In genomic region chr15:66655511-66655910, GRCh38 we compare ENCODE assay signal across 10 cellular contexts. TPM values are rescaled to one million over a fixed set of nuclear protein-coding genes. Genes with fewer than 3 reads are reported as not detected.
DNase-seq lines count a peak whose midpoint lies in the region; ATAC-seq and TF ChIP-seq lines count a peak whose summit lies in the region.
"Had no signal": no experiment of that assay in that cellular context is flagged by ENCODE, and none has a peak within 500 bp of the region (broad histone marks: within the 10 kb centered on the region; RNA-seq: fewer than 3 reads in every experiment).

No MANE protein-coding gene starts in this region.

- H2AFZ ChIP-seq in PC-3 (ENCODE audit: low read length) (no peak overlapping the region), parathyroid adenoma (no peak overlapping the region)

- no peaks in the 10 kb centered on the region for H3K36me3 Mint-ChIP-seq in CD8-positive, alpha-beta memory T cell

- peak overlapping the region; percentile 47 for H3K27ac ChIP-seq in CD8-positive, alpha-beta memory T cell (ENCODE audit: low read depth, low read length)
- H3K27ac ChIP-seq in PC-3 (ENCODE audit: low read length) (0 out of 2 replicates have a peak overlapping the region, but pooled peaks have one; percentile 19), heart right ventricle (peak overlapping the region in 8 of 10 donors; percentile 27 to 83 (median 76)), parathyroid adenoma (peak overlapping the region; percentile 4)

- peaks cover 15 to 50% of the 10 kb centered on the region in 2 donors for H3K27me3 Mint-ChIP-seq in CD8-positive, alpha-beta memory T cell

- no peaks in the 10 kb centered on the region for H3K9me3 ChIP-seq in CD8-positive, alpha-beta memory T cell (ENCODE audit: low read length)
- H3K9me3 ChIP-seq in PC-3 (ENCODE audit: low read length) (no peaks in the 10 kb centered on the region), heart right ventricle (no peaks in the 10 kb centered on the region), parathyroid adenoma (ENCODE audit: control insufficient read depth, low read length) (no peaks in the 10 kb centered on the region)

- peak overlapping the region in 5 of 7 donors; percentile 5 to 63 (median 33) for H3K4me3 Mint-ChIP-seq in CD8-positive, alpha-beta memory T cell

- H3K9ac ChIP-seq in PC-3 (ENCODE audit: low read length) = no peak overlapping the region
- H3K9ac ChIP-seq in parathyroid adenoma = no peak overlapping the region

- H3K27ac Mint-ChIP-seq in CD8-positive, alpha-beta memory T cell = no peak overlapping the region

- CTCF ChIA-PET in CD8-positive, alpha-beta memory T cell (lab: Charles Lee) = interaction anchor here (0.7 to 1.2 kb wide), 3 partner anchors 30 to 196 kb away, joined by 3 to 4 read pairs (median 3); no protein-coding TSS in a partner anchor
- CTCF ChIA-PET in PC-3 (lab: Charles Lee) = no interaction called here

- no peaks in the 10 kb centered on the region for H3K9me2 ChIP-seq in PC-3 (replicated peaks; ENCODE audit: low read length)

- H4K20me1 ChIP-seq in PC-3 (ENCODE audit: low read length) = no peaks in the 10 kb centered on the region

- H3K27me3 ChIP-seq in CD8-positive, alpha-beta memory T cell (ENCODE audit: insufficient read depth, low read length, poor library complexity, severe bottlenecking) = no peaks in the 10 kb centered on the region
- H3K27me3 ChIP-seq in PC-3 (ENCODE audit: low read length) (no peaks in the 10 kb centered on the region), heart right ventricle (peaks cover 0 to 6% (median 0%) of the 10 kb centered on the region in 7 donors), parathyroid adenoma (ENCODE audit: control insufficient read depth, insufficient read depth, low read length) (no peaks in the 10 kb centered on the region)

- H3K9me3 Mint-ChIP-seq in CD8-positive, alpha-beta memory T cell = no peaks in the 10 kb centered on the region

- no peak overlapping the region for H3K4me3 ChIP-seq in CD8-positive, alpha-beta memory T cell (ENCODE audit: low read length)
- H3K4me3 ChIP-seq in PC-3 (ENCODE audit: low read length) = no peak overlapping the region
- H3K4me3 ChIP-seq in heart right ventricle = peak overlapping the region in 4 of 10 donors; percentile 31 to 49 (median 42)
- H3K4me3 ChIP-seq in parathyroid adenoma (ENCODE audit: low read depth, low read length) = no peak overlapping the region

- POLR2A ChIA-PET in CD8-positive, alpha-beta memory T cell (lab: Charles Lee) = interaction anchor here (0.7 kb wide), 1 partner anchor 1157 kb away, joined by 3 read pairs; no protein-coding TSS in a partner anchor
- POLR2A ChIA-PET in PC-3 (lab: Charles Lee; ENCODE audit: unreplicated experiment) = no interaction called here

- TF ChIP-seq CTCF in PC-3 (conservative IDR thresholded peaks at IDR 0.05; ENCODE audit: low read depth, low read length) (no peak), heart right ventricle (IDR thresholded peaks at IDR 0.05) (no peak), parathyroid adenoma (IDR thresholded peaks at IDR 0.05) (no peak)

- no peaks in the 10 kb centered on the region for H3K79me2 ChIP-seq in PC-3 (ENCODE audit: low read length)
- no peaks in the 10 kb centered on the region for H3K79me2 ChIP-seq in parathyroid adenoma

- BruUV-seq in PC-3 (replicated peaks; lab: Mats Ljungman, UMichigan) = no TSS peak

- intact Hi-C loops in PC-3 (cut with micrococcal nuclease) = no loop called here
- intact Hi-C loops in heart right ventricle (cut with DNase I) = loop anchor here in 1 of 10 donors (5.0 kb wide), 1 partner anchor 42 kb away; no protein-coding TSS in a partner anchor

- peaks cover 0 to 11% (median 7%) of the 10 kb centered on the region in 3 donors for H3K4me1 Mint-ChIP-seq in CD8-positive, alpha-beta memory T cell

- no peaks in the 10 kb centered on the region for H3K36me3 ChIP-seq in CD8-positive, alpha-beta memory T cell (ENCODE audit: insufficient read depth, low read length)
- H3K36me3 ChIP-seq in PC-3 (ENCODE audit: low read depth, low read length) (no peaks in the 10 kb centered on the region), heart right ventricle (no peaks in the 10 kb centered on the region), parathyroid adenoma (ENCODE audit: control insufficient read depth, insufficient read depth, low read length) (no peaks in the 10 kb centered on the region)

- peak overlapping the region; percentile 39; the same call in 1 of the 2 replicates for H3K4me2 ChIP-seq in PC-3 (ENCODE audit: low read length)
- H3K4me2 ChIP-seq in parathyroid adenoma (ENCODE audit: low read length) = no peak overlapping the region

- DNase-seq in CD8-positive, alpha-beta memory T cell = no peak
- no peak for DNase-seq in PC-3
- DNase-seq in heart right ventricle = no peak
- DNase-seq: central memory CD4-positive, alpha-beta T cell; NCI-H1092 treated with DMSO at 0.1 percent for 48 hours; NCI-H446 treated with DMSO at 0.1 percent for 48 hours had no signal

- 78 to 82% methylated on average over 14 of the region's 14 CpGs for WGBS in heart right ventricle, 2 donors

- peaks cover 4% of the 10 kb centered on the region for H3K4me1 ChIP-seq in CD8-positive, alpha-beta memory T cell (ENCODE audit: insufficient read depth, low read length)
- H3K4me1 ChIP-seq in PC-3 (ENCODE audit: insufficient read depth, low read length) (peaks cover 10% of the 10 kb centered on the region), heart right ventricle (peaks cover 4 to 60% (median 26%) of the 10 kb centered on the region in 9 donors), parathyroid adenoma (no peaks in the 10 kb centered on the region)

- no peaks in the 10 kb centered on the region for H3F3A ChIP-seq in PC-3 (ENCODE audit: low read length, unreplicated experiment)

- peak; percentile 28 for ATAC-seq in PC-3
- no peak for ATAC-seq in heart right ventricle
- ATAC-seq in HG02642 (IDR thresholded peaks at IDR 0.05; ENCODE audit: poor library complexity, unreplicated experiment) = no peak
- no peak for ATAC-seq in HG02588 (IDR thresholded peaks at IDR 0.05; ENCODE audit: unreplicated experiment)
- no peak for ATAC-seq in HG03442 (IDR thresholded peaks at IDR 0.05; ENCODE audit: unreplicated experiment)

RNA-seq across cellular contexts. Expression of gene SMAD6, which starts 46.5 kb away (rescaled TPM):
- total RNA-seq in CD8-positive, alpha-beta memory T cell = under 1 TPM; 0.04 to 0.26 TPM
- polyA plus RNA-seq in CD8-positive, alpha-beta memory T cell = not detected
- total RNA-seq in PC-3 (2014; rRNA removed) = 19.9 and 21.8 TPM in 2 replicates
- total RNA-seq in heart right ventricle = 10 to 100 TPM; 12.2 to 43.4 (median 20.6) TPM
- polyA plus RNA-seq in heart right ventricle = 10 to 100 TPM in 1 of 2 donors, 1 to 10 TPM in 1; 6.6 to 19.5 TPM

Comparison
In these comparisons a context has a peak if more than half of its experiments do, and no peak if none do; other contexts are left out.
1. H3K27ac ChIP-seq: peak in every context shown above with its lines; median percentile 76 in heart right ventricle; 47 in CD8-positive, alpha-beta memory T cell; 19 in PC-3; 4 in parathyroid adenoma.
2. RNA of gene SMAD6, which starts 46.5 kb away (total RNA-seq): 12.2 to 43.4 TPM in heart right ventricle and 19.9 to 21.8 TPM in PC-3; 0.04 to 0.26 TPM in CD8-positive, alpha-beta memory T cell; every median in the first group is over 10 times any median in the second.